1 cellular context compared by ENCODE assay signal in genomic region chr19:10928563-10929401, GRCh38.
A peak's percentile ranks its signal among the peaks of the same experiment; 100 is the strongest.
TF ChIP-seq lines count a peak whose summit lies in the region.

TSS of gene TIMM29 (plus strand) at chr19:10928811. CDS start at chr19:10928823, 12 bp downstream.
TSS of gene YIPF2 (minus strand) at chr19:10928639. CDS start at chr19:10928410, 229 bp downstream.

TF ChIP-seq in K562, 482 proteins besides CTCF, POLR2A, EP300 and RAD21 (continued from another document and continues in another):
- no peak for TF ChIP-seq PREB (CRISPR knock-in tag; IDR thresholded peaks at IDR 0.05)
- TF ChIP-seq, protein P1, sequence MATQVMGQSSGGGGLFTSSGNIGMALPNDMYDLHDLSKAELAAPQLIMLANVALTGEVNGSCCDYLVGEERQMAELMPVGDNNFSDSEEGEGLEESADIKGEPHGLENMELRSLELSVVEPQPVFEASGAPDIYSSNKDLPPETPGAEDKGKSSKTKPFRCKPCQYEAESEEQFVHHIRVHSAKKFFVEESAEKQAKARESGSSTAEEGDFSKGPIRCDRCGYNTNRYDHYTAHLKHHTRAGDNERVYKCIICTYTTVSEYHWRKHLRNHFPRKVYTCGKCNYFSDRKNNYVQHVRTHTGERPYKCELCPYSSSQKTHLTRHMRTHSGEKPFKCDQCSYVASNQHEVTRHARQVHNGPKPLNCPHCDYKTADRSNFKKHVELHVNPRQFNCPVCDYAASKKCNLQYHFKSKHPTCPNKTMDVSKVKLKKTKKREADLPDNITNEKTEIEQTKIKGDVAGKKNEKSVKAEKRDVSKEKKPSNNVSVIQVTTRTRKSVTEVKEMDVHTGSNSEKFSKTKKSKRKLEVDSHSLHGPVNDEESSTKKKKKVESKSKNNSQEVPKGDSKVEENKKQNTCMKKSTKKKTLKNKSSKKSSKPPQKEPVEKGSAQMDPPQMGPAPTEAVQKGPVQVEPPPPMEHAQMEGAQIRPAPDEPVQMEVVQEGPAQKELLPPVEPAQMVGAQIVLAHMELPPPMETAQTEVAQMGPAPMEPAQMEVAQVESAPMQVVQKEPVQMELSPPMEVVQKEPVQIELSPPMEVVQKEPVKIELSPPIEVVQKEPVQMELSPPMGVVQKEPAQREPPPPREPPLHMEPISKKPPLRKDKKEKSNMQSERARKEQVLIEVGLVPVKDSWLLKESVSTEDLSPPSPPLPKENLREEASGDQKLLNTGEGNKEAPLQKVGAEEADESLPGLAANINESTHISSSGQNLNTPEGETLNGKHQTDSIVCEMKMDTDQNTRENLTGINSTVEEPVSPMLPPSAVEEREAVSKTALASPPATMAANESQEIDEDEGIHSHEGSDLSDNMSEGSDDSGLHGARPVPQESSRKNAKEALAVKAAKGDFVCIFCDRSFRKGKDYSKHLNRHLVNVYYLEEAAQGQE (CRISPR knock-in tag; IDR thresholded peaks at IDR 0.05; ENCODE audit: low read depth) = no peak
- peak; percentile 34; the same call in 1 of the 2 replicates for TF ChIP-seq SMAD4 (CRISPR knock-in tag; conservative IDR thresholded peaks at IDR 0.05)
- TF ChIP-seq MBD2 (IDR thresholded peaks at IDR 0.05; ENCODE audit: borderline replicate concordance, low read depth) = peak; percentile 86
- peak; percentile 35; the same call in 1 of the 2 replicates for TF ChIP-seq ATF1 (CRISPR knock-in tag; IDR thresholded peaks at IDR 0.05)
- TF ChIP-seq ATF1 (tag; IDR thresholded peaks at IDR 0.05) = peak; percentile 77
- TF ChIP-seq ELK3 (CRISPR knock-in tag; IDR thresholded peaks at IDR 0.05) = no peak
- no peak for TF ChIP-seq ARID2 (IDR thresholded peaks at IDR 0.05)
- no peak for TF ChIP-seq HMBOX1 (IDR thresholded peaks at IDR 0.05)
- TF ChIP-seq MTA2 (IDR thresholded peaks at IDR 0.05; ENCODE audit: low read depth) = no peak
- TF ChIP-seq, protein P2, sequence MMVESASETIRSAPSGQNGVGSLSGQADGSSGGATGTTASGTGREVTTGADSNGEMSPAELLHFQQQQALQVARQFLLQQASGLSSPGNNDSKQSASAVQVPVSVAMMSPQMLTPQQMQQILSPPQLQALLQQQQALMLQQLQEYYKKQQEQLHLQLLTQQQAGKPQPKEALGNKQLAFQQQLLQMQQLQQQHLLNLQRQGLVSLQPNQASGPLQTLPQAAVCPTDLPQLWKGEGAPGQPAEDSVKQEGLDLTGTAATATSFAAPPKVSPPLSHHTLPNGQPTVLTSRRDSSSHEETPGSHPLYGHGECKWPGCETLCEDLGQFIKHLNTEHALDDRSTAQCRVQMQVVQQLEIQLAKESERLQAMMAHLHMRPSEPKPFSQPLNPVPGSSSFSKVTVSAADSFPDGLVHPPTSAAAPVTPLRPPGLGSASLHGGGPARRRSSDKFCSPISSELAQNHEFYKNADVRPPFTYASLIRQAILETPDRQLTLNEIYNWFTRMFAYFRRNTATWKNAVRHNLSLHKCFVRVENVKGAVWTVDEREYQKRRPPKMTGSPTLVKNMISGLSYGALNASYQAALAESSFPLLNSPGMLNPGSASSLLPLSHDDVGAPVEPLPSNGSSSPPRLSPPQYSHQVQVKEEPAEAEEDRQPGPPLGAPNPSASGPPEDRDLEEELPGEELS (CRISPR knock-in tag; IDR thresholded peaks at IDR 0.05; ENCODE audit: borderline replicate concordance) = peak; percentile 21; the same call in 1 of the 2 replicates
- TF ChIP-seq KHSRP (IDR thresholded peaks at IDR 0.05) = no peak
- TF ChIP-seq ZC3H8 (IDR thresholded peaks at IDR 0.05) = no peak
- peak in 1 of 2 experiments; percentile 48; a peak in 1 of 4 replicates for TF ChIP-seq RCOR1 (IDR thresholded peaks at IDR 0.05; ENCODE audit: borderline replicate concordance in 1 of 2, low read depth in 2 of 2, low read length in 2 of 2)
- TF ChIP-seq JUND (IDR thresholded peaks at IDR 0.05; ENCODE audit: borderline replicate concordance, low read depth, low read length) = peak; percentile 85
- TF ChIP-seq JUND (tag; IDR thresholded peaks at IDR 0.05; ENCODE audit: borderline replicate concordance, low read depth, low read length) = no peak; the same call in 2 of the 3 replicates
- TF ChIP-seq HNRNPL (IDR thresholded peaks at IDR 0.05; ENCODE audit: low read depth, low read length) = no peak
- TF ChIP-seq RREB1 (CRISPR knock-in tag; IDR thresholded peaks at IDR 0.05) = no peak
- no peak for TF ChIP-seq FOXA1 (IDR thresholded peaks at IDR 0.05; ENCODE audit: borderline replicate concordance)
- TF ChIP-seq MTA3 (IDR thresholded peaks at IDR 0.05; ENCODE audit: borderline replicate concordance) = peak; percentile 80
- no peak for TF ChIP-seq CBX8 (IDR thresholded peaks at IDR 0.05; ENCODE audit: borderline replicate concordance, extremely low read depth, low read depth, low read length, poor library complexity, severe bottlenecking)
- TF ChIP-seq GTF2F1 (IDR thresholded peaks at IDR 0.05; ENCODE audit: low read depth, low read length) = 0 out of 2 replicates have a peak, but pooled peaks have one; percentile 52
- peak; percentile 75 for TF ChIP-seq CXXC5 (CRISPR knock-in tag; IDR thresholded peaks at IDR 0.05)
- TF ChIP-seq PURB (CRISPR knock-in tag; IDR thresholded peaks at IDR 0.05; ENCODE audit: low read depth) = no peak
- TF ChIP-seq TSC22D4 (tag; IDR thresholded peaks at IDR 0.05) = no peak
- no peak for TF ChIP-seq KLF6 (CRISPR knock-in tag; IDR thresholded peaks at IDR 0.05; ENCODE audit: borderline replicate concordance)
- TF ChIP-seq EGR1 (conservative IDR thresholded peaks at IDR 0.05) = 0 out of 2 replicates have a peak, but pooled peaks have one; percentile 26
- no peak for TF ChIP-seq ZNF277 (CRISPR knock-in tag; IDR thresholded peaks at IDR 0.05; ENCODE audit: borderline replicate concordance)
- TF ChIP-seq, protein P3, sequence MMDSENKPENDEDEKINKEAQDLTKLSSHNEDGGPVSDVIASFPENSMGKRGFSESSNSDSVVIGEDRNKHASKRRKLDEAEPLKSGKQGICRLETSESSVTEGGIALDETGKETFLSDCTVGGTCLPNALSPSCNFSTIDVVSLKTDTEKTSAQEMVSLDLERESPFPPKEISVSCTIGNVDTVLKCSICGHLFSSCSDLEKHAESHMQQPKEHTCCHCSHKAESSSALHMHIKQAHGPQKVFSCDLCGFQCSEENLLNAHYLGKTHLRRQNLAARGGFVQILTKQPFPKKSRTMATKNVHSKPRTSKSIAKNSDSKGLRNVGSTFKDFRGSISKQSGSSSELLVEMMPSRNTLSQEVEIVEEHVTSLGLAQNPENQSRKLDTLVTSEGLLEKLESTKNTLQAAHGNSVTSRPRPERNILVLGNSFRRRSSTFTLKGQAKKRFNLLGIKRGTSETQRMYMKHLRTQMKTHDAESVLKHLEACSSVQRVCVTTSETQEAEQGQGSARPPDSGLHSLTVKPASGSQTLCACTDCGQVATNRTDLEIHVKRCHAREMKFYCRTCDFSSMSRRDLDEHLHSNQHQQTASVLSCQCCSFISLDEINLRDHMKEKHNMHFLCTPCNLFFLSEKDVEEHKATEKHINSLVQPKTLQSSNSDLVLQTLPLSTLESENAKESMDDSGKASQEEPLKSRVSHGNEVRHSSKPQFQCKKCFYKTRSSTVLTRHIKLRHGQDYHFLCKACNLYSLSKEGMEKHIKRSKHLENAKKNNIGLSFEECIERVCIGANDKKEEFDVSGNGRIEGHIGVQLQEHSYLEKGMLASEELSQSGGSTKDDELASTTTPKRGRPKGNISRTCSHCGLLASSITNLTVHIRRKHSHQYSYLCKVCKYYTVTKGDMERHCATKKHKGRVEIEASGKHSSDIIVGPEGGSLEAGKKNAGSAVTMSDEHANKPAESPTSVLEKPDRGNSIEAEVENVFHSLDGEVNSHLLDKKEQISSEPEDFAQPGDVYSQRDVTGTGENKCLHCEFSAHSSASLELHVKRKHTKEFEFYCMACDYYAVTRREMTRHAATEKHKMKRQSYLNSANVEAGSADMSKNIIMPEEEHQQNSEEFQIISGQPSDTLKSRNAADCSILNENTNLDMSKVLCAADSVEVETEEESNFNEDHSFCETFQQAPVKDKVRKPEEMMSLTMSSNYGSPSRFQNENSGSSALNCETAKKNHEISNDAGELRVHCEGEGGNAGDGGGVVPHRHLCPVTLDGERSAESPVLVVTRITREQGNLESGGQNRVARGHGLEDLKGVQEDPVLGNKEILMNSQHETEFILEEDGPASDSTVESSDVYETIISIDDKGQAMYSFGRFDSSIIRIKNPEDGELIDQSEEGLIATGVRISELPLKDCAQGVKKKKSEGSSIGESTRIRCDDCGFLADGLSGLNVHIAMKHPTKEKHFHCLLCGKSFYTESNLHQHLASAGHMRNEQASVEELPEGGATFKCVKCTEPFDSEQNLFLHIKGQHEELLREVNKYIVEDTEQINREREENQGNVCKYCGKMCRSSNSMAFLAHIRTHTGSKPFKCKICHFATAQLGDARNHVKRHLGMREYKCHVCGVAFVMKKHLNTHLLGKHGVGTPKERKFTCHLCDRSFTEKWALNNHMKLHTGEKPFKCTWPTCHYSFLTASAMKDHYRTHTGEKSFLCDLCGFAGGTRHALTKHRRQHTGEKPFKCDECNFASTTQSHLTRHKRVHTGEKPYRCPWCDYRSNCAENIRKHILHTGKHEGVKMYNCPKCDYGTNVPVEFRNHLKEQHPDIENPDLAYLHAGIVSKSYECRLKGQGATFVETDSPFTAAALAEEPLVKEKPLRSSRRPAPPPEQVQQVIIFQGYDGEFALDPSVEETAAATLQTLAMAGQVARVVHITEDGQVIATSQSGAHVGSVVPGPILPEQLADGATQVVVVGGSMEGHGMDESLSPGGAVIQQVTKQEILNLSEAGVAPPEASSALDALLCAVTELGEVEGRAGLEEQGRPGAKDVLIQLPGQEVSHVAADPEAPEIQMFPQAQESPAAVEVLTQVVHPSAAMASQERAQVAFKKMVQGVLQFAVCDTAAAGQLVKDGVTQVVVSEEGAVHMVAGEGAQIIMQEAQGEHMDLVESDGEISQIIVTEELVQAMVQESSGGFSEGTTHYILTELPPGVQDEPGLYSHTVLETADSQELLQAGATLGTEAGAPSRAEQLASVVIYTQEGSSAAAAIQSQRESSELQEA (IDR thresholded peaks at IDR 0.05; ENCODE audit: low read depth) = no peak
- peak; percentile 68 for TF ChIP-seq POLR2B (IDR thresholded peaks at IDR 0.05; ENCODE audit: low read depth, partially characterized antibody)
- no peak for TF ChIP-seq HDGF (IDR thresholded peaks at IDR 0.05)
- no peak for TF ChIP-seq SREBF2 (CRISPR knock-in tag; IDR thresholded peaks at IDR 0.05)
